Comparison of ENCODE assay signal across 8 cellular contexts in the genomic region with DNA sequence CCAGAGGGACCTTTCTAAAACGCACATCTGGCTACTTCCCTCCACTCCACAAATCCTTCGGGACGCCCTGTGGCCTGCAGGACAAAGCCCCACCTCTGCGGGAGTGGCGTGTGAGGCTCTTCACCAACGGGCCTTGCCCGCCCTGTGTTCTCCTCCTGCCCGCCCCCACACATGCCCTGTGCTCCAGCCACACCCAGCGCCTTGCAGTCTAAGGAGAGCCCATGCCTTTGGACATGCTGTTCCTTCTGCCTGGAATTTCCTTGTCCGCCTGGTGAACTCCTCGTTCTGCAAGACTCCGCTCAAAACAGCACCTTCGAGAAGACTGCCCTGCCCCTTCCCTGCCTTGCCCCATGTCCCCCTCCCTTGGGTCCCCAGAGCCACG. TPM values are rescaled to one million over a fixed set of nuclear protein-coding genes. Genes with fewer than 3 reads are reported as not detected.
DNase-seq lines count a peak whose midpoint lies in the region; ATAC-seq and TF ChIP-seq lines count a peak whose summit lies in the region.
"Had no signal": no experiment of that assay in that cellular context is flagged by ENCODE, and none has a peak within 500 bp of the region (broad histone marks: within the 10 kb centered on the region; RNA-seq: fewer than 3 reads in every experiment).

No MANE protein-coding gene starts in this region.

- peaks cover 94 to 100% of the 10 kb centered on the region in 2 donors for H3K36me3 Mint-ChIP-seq in CD14-positive monocyte
- peaks cover 67% of the 10 kb centered on the region for H3K36me3 Mint-ChIP-seq in activated naive CD8-positive, alpha-beta T cell treated with anti-CD3 and anti-CD28 coated beads, Interleukin-2, amount 50 U/mL, for 24 hours (ENCODE audit: low read depth)

- ATAC-seq in activated naive CD8-positive, alpha-beta T cell treated with anti-CD3 and anti-CD28 coated beads, Interleukin-2, amount 50 U/mL, for 24 hours = no peak
- ATAC-seq in mucosa of descending colon (peak; percentile 93), HG03108 (IDR thresholded peaks at IDR 0.05; ENCODE audit: unreplicated experiment) (no peak)

- TF ChIP-seq POLR2A in sigmoid colon (IDR thresholded peaks at IDR 0.05) = no peak

- WGBS in sigmoid colon, 2 donors = 21 to 70% methylated on average over 14 of the region's 14 CpGs

- intact Hi-C loops in CD14-positive monocyte (cut with micrococcal nuclease) (no loop called here), mucosa of descending colon (cut with DNase I, micrococcal nuclease) (no loop called here), sigmoid colon (cut with DNase I) (loop anchor here (10.0 kb wide), 1 partner anchor 385 kb away; no protein-coding TSS in a partner anchor)

- H3K9me3 Mint-ChIP-seq in CD14-positive monocyte = peaks cover 0 to 1% (median 0%) of the 10 kb centered on the region in 7 donors
- H3K9me3 Mint-ChIP-seq in activated naive CD8-positive, alpha-beta T cell treated with anti-CD3 and anti-CD28 coated beads, Interleukin-2, amount 50 U/mL, for 24 hours = no peaks in the 10 kb centered on the region

- H3K27ac Mint-ChIP-seq in CD14-positive monocyte = peak overlapping the region in 5 of 7 donors; percentile 27 to 68 (median 60)
- peak overlapping the region; percentile 31 for H3K27ac Mint-ChIP-seq in activated naive CD8-positive, alpha-beta T cell treated with anti-CD3 and anti-CD28 coated beads, Interleukin-2, amount 50 U/mL, for 24 hours

- H3K4me1 Mint-ChIP-seq in CD14-positive monocyte = peaks cover 11% of the 10 kb centered on the region
- H3K4me1 Mint-ChIP-seq in activated naive CD8-positive, alpha-beta T cell treated with anti-CD3 and anti-CD28 coated beads, Interleukin-2, amount 50 U/mL, for 24 hours = peaks cover 13% of the 10 kb centered on the region

- H3K27me3 ChIP-seq in sigmoid colon = no peaks in the 10 kb centered on the region

- H3K27me3 Mint-ChIP-seq in CD14-positive monocyte (ENCODE audit: low read depth in 3 of 3) = peaks cover 0 to 4% (median 0%) of the 10 kb centered on the region in 3 donors
- H3K27me3 Mint-ChIP-seq in activated naive CD8-positive, alpha-beta T cell treated with anti-CD3 and anti-CD28 coated beads, Interleukin-2, amount 50 U/mL, for 24 hours = no peaks in the 10 kb centered on the region

- H3K9me3 ChIP-seq in mucosa of descending colon = no peaks in the 10 kb centered on the region
- H3K9me3 ChIP-seq in sigmoid colon = no peaks in the 10 kb centered on the region

- H3K4me3 ChIP-seq in mucosa of descending colon (no peak overlapping the region), sigmoid colon (no peak overlapping the region)

- H3K4me3 Mint-ChIP-seq in CD14-positive monocyte = no peak overlapping the region
- no peak overlapping the region for H3K4me3 Mint-ChIP-seq in activated naive CD8-positive, alpha-beta T cell treated with anti-CD3 and anti-CD28 coated beads, Interleukin-2, amount 50 U/mL, for 24 hours

- TF ChIP-seq CTCF in CD14-positive monocyte (IDR thresholded peaks at IDR 0.05) (no peak), mucosa of descending colon (IDR thresholded peaks at IDR 0.05) (no peak), sigmoid colon (IDR thresholded peaks at IDR 0.05) (no peak)

- no peak for TF ChIP-seq EP300 in sigmoid colon (IDR thresholded peaks at IDR 0.05)

- H3K36me3 ChIP-seq in mucosa of descending colon (ENCODE audit: low read depth) (peaks cover 7% of the 10 kb centered on the region), sigmoid colon (peaks cover 73 to 100% (median 78%) of the 10 kb centered on the region in 4 donors)

- DNase-seq in CD14-positive monocyte (ENCODE audit: low spot score) = no peak
- no peak for DNase-seq in activated naive CD8-positive, alpha-beta T cell treated with anti-CD3 and anti-CD28 coated beads, Interleukin-2, amount 50 U/mL, for 24 hours
- peak; percentile 88 to 92 (median 90) for DNase-seq in mucosa of descending colon
- DNase-seq in superior temporal gyrus (ENCODE audit: extremely low spot score) = no peak
- no peak for DNase-seq in sigmoid colon
- DNase-seq: NCI-H510A treated with DMSO at 0.1 percent for 48 hours had no signal

- peak overlapping the region in 1 of 4 donors; percentile 14 for H3K27ac ChIP-seq in sigmoid colon

- H3K4me1 ChIP-seq in mucosa of descending colon (ENCODE audit: low read depth) = peaks cover 16% of the 10 kb centered on the region
- H3K4me1 ChIP-seq in sigmoid colon = peaks cover 0 to 8% (median 2%) of the 10 kb centered on the region in 4 donors

RNA-seq across cellular contexts. Expression of gene ELOB, which starts 7.4 kb away (rescaled TPM):
- polyA plus RNA-seq in CD14-positive monocyte (100 to 1,000 TPM; 363 to 405 TPM), sigmoid colon (100 to 1,000 TPM; 454 to 984 (median 463) TPM)
- total RNA-seq in mucosa of descending colon (100 to 1,000 TPM; 231 to 296 (median 285) TPM), sigmoid colon (1,000 to 10,000 TPM in 1 of 4 donors, 100 to 1,000 TPM in 3; 329 to 1,166 (median 508) TPM)

RNA-seq across cellular contexts. Expression of gene SRRM2, which starts 17.2 kb away (rescaled TPM):
- polyA plus RNA-seq in CD14-positive monocyte (10 to 100 TPM; 19.0 to 31.8 TPM), sigmoid colon (100 to 1,000 TPM in 1 of 3 donors, 10 to 100 TPM in 2; 66.1 to 725 (median 73.8) TPM)
- total RNA-seq in mucosa of descending colon (100 to 1,000 TPM; 538 to 819 (median 692) TPM), sigmoid colon (100 to 1,000 TPM; 181 to 826 (median 219) TPM)

RNA-seq across cellular contexts. Expression of gene PRSS33, which starts 17.7 kb away (rescaled TPM):
- polyA plus RNA-seq in CD14-positive monocyte (not detected), sigmoid colon (not detected)
- total RNA-seq in mucosa of descending colon (not detected), sigmoid colon (not detected)
- total RNA-seq: lower leg skin had no signal

RNA-seq across cellular contexts. Expression of gene PRSS41, which starts 28.6 kb away (rescaled TPM):
- polyA plus RNA-seq in CD14-positive monocyte (not detected), sigmoid colon (not detected)
- total RNA-seq in mucosa of descending colon (not detected), sigmoid colon (not detected)
- total RNA-seq: lower leg skin had no signal

RNA-seq across cellular contexts. Expression of gene PRSS21, which starts 47.4 kb away (rescaled TPM):
- polyA plus RNA-seq in CD14-positive monocyte (1 to 10 TPM; 2.1 to 3.1 TPM), sigmoid colon (under 1 TPM in 1 of 3 donors, not detected in 2; 0.58 TPM)
- total RNA-seq in mucosa of descending colon (1 to 10 TPM in 1 of 3 donors, under 1 TPM in 2; 0.51 to 4.1 (median 0.58) TPM), sigmoid colon (not detected)

Comparison
In these comparisons a context has a peak if more than half of its experiments do, and no peak if none do; other contexts are left out.
1. DNase-seq: peak in mucosa of descending colon (3 of 3); none in CD14-positive monocyte (single experiment), activated naive CD8-positive, alpha-beta T cell treated with anti-CD3 and anti-CD28 coated beads, Interleukin-2, amount 50 U/mL, for 24 hours (single experiment), superior temporal gyrus (single experiment) and sigmoid colon (single experiment).